11 cellular contexts compared by ENCODE assay signal in the genomic region with DNA sequence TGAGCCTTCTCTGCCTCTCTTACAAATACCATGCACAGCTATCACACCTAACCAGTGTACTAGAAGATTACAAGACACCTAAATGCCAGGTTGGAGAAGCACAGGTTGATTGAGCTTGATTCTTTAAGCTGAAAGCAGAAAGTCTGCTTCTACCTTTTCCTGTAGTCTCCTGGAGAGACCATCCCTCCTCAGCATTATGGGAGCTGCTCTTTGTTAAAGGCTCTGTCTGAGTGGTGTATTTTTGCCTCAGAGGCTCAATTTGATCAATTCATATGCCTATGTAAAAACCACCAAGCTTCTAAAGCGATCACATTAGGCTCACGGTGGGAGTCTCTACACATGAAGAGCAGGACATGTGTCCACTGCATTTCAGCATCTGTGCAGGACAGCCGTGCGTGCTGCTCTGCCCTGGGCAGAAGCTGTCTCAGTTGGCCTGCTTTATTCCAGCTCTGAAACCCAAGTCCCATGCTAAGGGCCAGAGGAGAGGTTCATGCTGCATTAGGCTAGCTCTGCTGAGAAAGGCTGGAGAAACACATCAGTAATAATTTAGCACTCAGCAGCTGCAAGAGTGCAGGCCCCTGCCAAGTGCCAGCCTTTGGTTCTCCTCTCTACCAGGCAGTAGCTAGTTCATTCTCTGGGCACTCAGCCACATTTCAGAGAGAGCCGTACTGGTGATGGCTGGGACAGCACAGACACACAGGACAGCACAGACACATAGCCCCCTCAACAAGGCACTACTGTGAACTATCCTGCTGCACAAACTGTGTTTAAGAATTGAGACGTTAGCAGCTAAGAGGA. TPM values are rescaled to one million over a fixed set of nuclear protein-coding genes. Genes with fewer than 3 reads are reported as not detected.
DNase-seq lines count a peak whose midpoint lies in the region; ATAC-seq and TF ChIP-seq lines count a peak whose summit lies in the region.
"Had no signal": no experiment of that assay in that cellular context is flagged by ENCODE, and none has a peak within 500 bp of the region (broad histone marks: within the 10 kb centered on the region; RNA-seq: fewer than 3 reads in every experiment).

No MANE protein-coding gene starts in this region.

- H3K36me3 ChIP-seq in MG63 (no peaks in the 10 kb centered on the region), vagina (no peaks in the 10 kb centered on the region)

- peak; percentile 53 for DNase-seq in MG63
- peak; percentile 73 to 82 for DNase-seq in SHP77 (lab: John Stamatoyannopoulos, UW)
- DNase-seq in hippocampal formation (lab: John Stamatoyannopoulos, UW) = peak; percentile 92 to 97
- DNase-seq in foreskin melanocyte = no peak
- DNase-seq in EL = no peak
- no peak for DNase-seq in vagina (ENCODE audit: extremely low spot score in 2 of 2)
- DNase-seq: activated CD8-positive, alpha-beta memory T cell treated with anti-CD3 and anti-CD28 coated beads, Interleukin-2, amount 50 U/mL, for 48 hours; cerebellar nuclear complex had no signal

- intact Hi-C loops in vagina (cut with DNase I) = no loop called here

- H3K36me3 Mint-ChIP-seq in stimulated activated memory B cell treated with anti-CD40 and anti-IgM and Interleukin-4, amounts not matched to agents 10 μg/mL and 1 μg/mL and 100 μg/mL, for 72 hours = no peaks in the 10 kb centered on the region

- no peaks in the 10 kb centered on the region for H3K27me3 Mint-ChIP-seq in stimulated activated memory B cell treated with anti-CD40 and anti-IgM and Interleukin-4, amounts not matched to agents 10 μg/mL and 1 μg/mL and 100 μg/mL, for 72 hours

- H3K4me1 ChIP-seq in vagina = no peaks in the 10 kb centered on the region

- H3K27me3 ChIP-seq in MG63 = no peaks in the 10 kb centered on the region
- no peaks in the 10 kb centered on the region for H3K27me3 ChIP-seq in vagina

- H3K9me3 ChIP-seq in MG63 = no peaks in the 10 kb centered on the region
- no peaks in the 10 kb centered on the region for H3K9me3 ChIP-seq in vagina

- H3K4me3 Mint-ChIP-seq in stimulated activated memory B cell treated with anti-CD40 and anti-IgM and Interleukin-4, amounts not matched to agents 10 μg/mL and 1 μg/mL and 100 μg/mL, for 72 hours = no peak overlapping the region

- no peaks in the 10 kb centered on the region for H3K9me3 Mint-ChIP-seq in stimulated activated memory B cell treated with anti-CD40 and anti-IgM and Interleukin-4, amounts not matched to agents 10 μg/mL and 1 μg/mL and 100 μg/mL, for 72 hours

- ATAC-seq in stimulated activated memory B cell treated with anti-CD40 and anti-IgM and Interleukin-4, amounts not matched to agents 10 μg/mL and 1 μg/mL and 100 μg/mL, for 72 hours = peak; percentile 48
- no peak for ATAC-seq in HG03565 (IDR thresholded peaks at IDR 0.05; ENCODE audit: unreplicated experiment)

- no peak overlapping the region for H3K27ac Mint-ChIP-seq in stimulated activated memory B cell treated with anti-CD40 and anti-IgM and Interleukin-4, amounts not matched to agents 10 μg/mL and 1 μg/mL and 100 μg/mL, for 72 hours

- no peak for TF ChIP-seq POLR2A in vagina (IDR thresholded peaks at IDR 0.05)

- H3K27ac ChIP-seq in vagina = no peak overlapping the region
- H3K27ac ChIP-seq: SK-N-MC had no signal

- TF ChIP-seq CTCF in vagina (IDR thresholded peaks at IDR 0.05) = no peak

- H3K4me3 ChIP-seq in MG63 (no peak overlapping the region), vagina (no peak overlapping the region)
- H3K4me3 ChIP-seq: SK-N-MC had no signal

- no peaks in the 10 kb centered on the region for H3K4me1 Mint-ChIP-seq in stimulated activated memory B cell treated with anti-CD40 and anti-IgM and Interleukin-4, amounts not matched to agents 10 μg/mL and 1 μg/mL and 100 μg/mL, for 72 hours

RNA-seq across cellular contexts. Expression of a gene that starts 41.6 kb away (rescaled TPM):
- 137 and 147 TPM in 2 replicates for total RNA-seq in MG63 (2014; rRNA removed; shearing (Covaris generic); ENCODE audit: low replicate concordance)
- total RNA-seq in vagina = 22.3 TPM

RNA-seq across cellular contexts. Expression of a gene that starts 41.8 kb away (rescaled TPM):
- 17.3 and 23.5 TPM in 2 replicates for total RNA-seq in MG63 (2014; rRNA removed; shearing (Covaris generic); ENCODE audit: low replicate concordance)
- total RNA-seq in vagina = 5.4 TPM

Comparison
In these comparisons a context has a peak if more than half of its experiments do, and no peak if none do; other contexts are left out.
1. DNase-seq: peak in MG63 (single experiment), SHP77 (2 of 2) and hippocampal formation (2 of 2); none in foreskin melanocyte (single experiment), EL (single experiment) and vagina (0 of 2).